In the genomic region with DNA sequence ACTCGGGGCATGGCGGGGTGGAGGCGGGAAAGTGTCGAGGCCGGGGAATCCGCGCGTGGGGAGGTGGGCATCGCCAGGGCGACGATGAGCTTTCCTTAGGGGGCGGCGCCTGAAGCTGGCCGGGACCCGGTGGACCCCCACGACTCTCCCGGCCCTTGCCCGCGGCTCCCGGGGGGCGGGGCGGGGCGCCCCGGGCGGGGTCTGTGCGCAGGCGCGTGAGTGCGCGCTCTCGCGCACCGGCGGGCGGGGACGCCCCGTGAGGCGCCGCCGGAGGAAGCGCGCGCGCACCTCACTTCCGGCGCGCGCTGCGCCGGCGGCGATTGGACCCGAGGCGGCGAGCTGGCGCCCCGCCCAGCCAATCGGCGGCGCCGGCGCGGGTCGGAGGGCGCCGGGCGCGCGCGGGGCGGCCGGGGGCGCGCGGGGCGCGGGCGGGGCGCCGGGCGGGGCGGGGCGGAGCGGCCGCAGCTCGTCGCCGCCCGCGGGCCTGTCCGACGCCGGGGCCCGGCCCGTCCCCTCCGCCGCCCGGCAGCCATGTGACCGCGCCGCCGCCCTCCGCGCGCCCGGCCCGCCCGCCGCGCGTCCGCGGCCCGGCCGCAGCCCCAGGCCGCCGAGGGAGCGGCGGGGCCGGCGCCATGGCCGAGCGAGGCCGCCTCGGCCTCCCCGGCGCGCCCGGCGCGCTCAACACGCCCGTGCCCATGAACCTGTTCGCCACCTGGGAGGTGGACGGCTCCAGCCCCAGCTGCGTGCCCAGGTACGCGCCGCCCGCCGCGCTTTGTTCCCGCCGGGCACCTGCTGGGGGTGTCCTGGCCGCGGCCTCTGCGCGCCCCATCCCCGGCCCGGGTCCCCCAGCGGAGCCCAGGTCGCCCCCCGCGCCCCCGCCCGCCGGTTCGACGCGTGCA, we compare ENCODE assay signal across 8 cellular contexts. TPM values are rescaled to one million over a fixed set of nuclear protein-coding genes. Genes with fewer than 3 reads are reported as not detected.
DNase-seq lines count a peak whose midpoint lies in the region; ATAC-seq lines count a peak whose summit lies in the region.

TSS of gene PACS2 (plus strand) at position 462 of the 899 bp plus-strand sequence. CDS start at position 633, 171 bp downstream.

- DNase-seq in CD8-positive, alpha-beta memory T cell = peak; percentile 71 to 84 (median 82)
- DNase-seq in HT-29 (ENCODE audit: low spot score) (peak; percentile 72), OCI-M1 (lab: John Stamatoyannopoulos, UW) (peak; percentile 77)
- peak; percentile 69 for DNase-seq in activated T-cell treated with anti-CD3 and anti-CD28 coated beads, Interleukin-2, amount 50 U/mL, for 4 hours

- POLR2A ChIA-PET in CD8-positive, alpha-beta memory T cell (lab: Charles Lee) = interaction anchor here (0.5 to 2.3 kb wide), 8 partner anchors 14 to 562 kb away, joined by 3 to 35 read pairs (median 4); partner anchors contain the start of genes BRF1, BTBD6, GPR132 and SIVA1

- CTCF ChIA-PET in CD8-positive, alpha-beta memory T cell (lab: Charles Lee) = interaction anchor here (1.0 to 1.8 kb wide), 6 partner anchors 14 to 224 kb away, joined by 3 to 10 read pairs (median 4); partner anchors contain the start of genes BRF1 and BTBD6

- H3K27me3 Mint-ChIP-seq in CD8-positive, alpha-beta memory T cell = no peaks in the 10 kb centered on the region
- no peaks in the 10 kb centered on the region for H3K27me3 Mint-ChIP-seq in activated T-cell treated with anti-CD3 and anti-CD28 coated beads, Interleukin-2, amount 50 U/mL, for 4 hours (ENCODE audit: low read depth)
- H3K27me3 Mint-ChIP-seq in stimulated activated memory B cell treated with anti-CD40 and anti-IgM and Interleukin-4, amounts not matched to agents 10 μg/mL and 1 μg/mL and 100 μg/mL, for 72 hours = no peaks in the 10 kb centered on the region

- peaks cover 0 to 4% (median under 1%) of the 10 kb centered on the region in 3 donors for H3K36me3 Mint-ChIP-seq in CD8-positive, alpha-beta memory T cell
- peaks cover under 1% of the 10 kb centered on the region for H3K36me3 Mint-ChIP-seq in activated T-cell treated with anti-CD3 and anti-CD28 coated beads, Interleukin-2, amount 50 U/mL, for 4 hours (ENCODE audit: insufficient read depth)
- H3K36me3 Mint-ChIP-seq in stimulated activated memory B cell treated with anti-CD40 and anti-IgM and Interleukin-4, amounts not matched to agents 10 μg/mL and 1 μg/mL and 100 μg/mL, for 72 hours = no peaks in the 10 kb centered on the region

- peak within 1 kb of the TSS; percentile 44 for H3K9ac ChIP-seq in muscle layer of colon (ENCODE audit: low read length)

- peak within 1 kb of the TSS; percentile 79 to 96 (median 88) for H3K27ac Mint-ChIP-seq in CD8-positive, alpha-beta memory T cell
- peak within 1 kb of the TSS; percentile 64 for H3K27ac Mint-ChIP-seq in stimulated activated memory B cell treated with anti-CD40 and anti-IgM and Interleukin-4, amounts not matched to agents 10 μg/mL and 1 μg/mL and 100 μg/mL, for 72 hours

- peak within 1 kb of the TSS; percentile 55 for H3K4me3 ChIP-seq in CD8-positive, alpha-beta memory T cell (ENCODE audit: low read length)
- H3K4me3 ChIP-seq in muscle layer of colon (ENCODE audit: low read depth in 1 of 2, low read length in 2 of 2) = peak within 1 kb of the TSS; percentile 71 to 73

- H3K9me3 Mint-ChIP-seq in CD8-positive, alpha-beta memory T cell = no peaks in the 10 kb centered on the region
- H3K9me3 Mint-ChIP-seq in activated T-cell treated with anti-CD3 and anti-CD28 coated beads, Interleukin-2, amount 50 U/mL, for 4 hours = no peaks in the 10 kb centered on the region
- H3K9me3 Mint-ChIP-seq in stimulated activated memory B cell treated with anti-CD40 and anti-IgM and Interleukin-4, amounts not matched to agents 10 μg/mL and 1 μg/mL and 100 μg/mL, for 72 hours = no peaks in the 10 kb centered on the region

- H3K27me3 ChIP-seq in CD8-positive, alpha-beta memory T cell (ENCODE audit: insufficient read depth, low read length, poor library complexity, severe bottlenecking) = no peaks in the 10 kb centered on the region
- no peaks in the 10 kb centered on the region for H3K27me3 ChIP-seq in muscle layer of colon (ENCODE audit: control insufficient read depth in 1 of 2, insufficient read depth in 2 of 2, low read length in 2 of 2)

- H3K27ac ChIP-seq in CD8-positive, alpha-beta memory T cell (ENCODE audit: low read depth, low read length) = peak within 1 kb of the TSS; percentile 16
- peak within 1 kb of the TSS; percentile 72 for H3K27ac ChIP-seq in muscle layer of colon (ENCODE audit: low read depth, low read length)

- no peaks in the 10 kb centered on the region for H3K9me3 ChIP-seq in CD8-positive, alpha-beta memory T cell (ENCODE audit: low read length)
- no peaks in the 10 kb centered on the region for H3K9me3 ChIP-seq in muscle layer of colon (ENCODE audit: low read length)

- peak within 1 kb of the TSS; percentile 84 to 94 (median 89) for H3K4me3 Mint-ChIP-seq in CD8-positive, alpha-beta memory T cell
- H3K4me3 Mint-ChIP-seq in activated T-cell treated with anti-CD3 and anti-CD28 coated beads, Interleukin-2, amount 50 U/mL, for 4 hours = peak within 1 kb of the TSS; percentile 89
- H3K4me3 Mint-ChIP-seq in stimulated activated memory B cell treated with anti-CD40 and anti-IgM and Interleukin-4, amounts not matched to agents 10 μg/mL and 1 μg/mL and 100 μg/mL, for 72 hours = peak within 1 kb of the TSS; percentile 93

- H3K4me1 Mint-ChIP-seq in CD8-positive, alpha-beta memory T cell = peaks cover 9 to 35% (median 27%) of the 10 kb centered on the region in 3 donors
- peaks cover 20% of the 10 kb centered on the region for H3K4me1 Mint-ChIP-seq in activated T-cell treated with anti-CD3 and anti-CD28 coated beads, Interleukin-2, amount 50 U/mL, for 4 hours (ENCODE audit: low read depth)
- H3K4me1 Mint-ChIP-seq in stimulated activated memory B cell treated with anti-CD40 and anti-IgM and Interleukin-4, amounts not matched to agents 10 μg/mL and 1 μg/mL and 100 μg/mL, for 72 hours = peaks cover 38% of the 10 kb centered on the region

- ATAC-seq in GM19455 (IDR thresholded peaks at IDR 0.05; ENCODE audit: unreplicated experiment) (peak; percentile 64), esophagus mucosa (peak; percentile 79)
- ATAC-seq in activated T-cell treated with anti-CD3 and anti-CD28 coated beads, Interleukin-2, amount 50 U/mL, for 4 hours = peak; percentile 78 to 82
- peak; percentile 89 for ATAC-seq in stimulated activated memory B cell treated with anti-CD40 and anti-IgM and Interleukin-4, amounts not matched to agents 10 μg/mL and 1 μg/mL and 100 μg/mL, for 72 hours

- H3K36me3 ChIP-seq in CD8-positive, alpha-beta memory T cell (ENCODE audit: insufficient read depth, low read length) = no peaks in the 10 kb centered on the region
- H3K36me3 ChIP-seq in muscle layer of colon (ENCODE audit: insufficient read depth, low read length) = no peaks in the 10 kb centered on the region

- peaks cover 16% of the 10 kb centered on the region for H3K4me1 ChIP-seq in CD8-positive, alpha-beta memory T cell (ENCODE audit: insufficient read depth, low read length)
- H3K4me1 ChIP-seq in muscle layer of colon (ENCODE audit: insufficient read depth, low read length) = peaks cover 29% of the 10 kb centered on the region

RNA-seq across cellular contexts. Expression of gene PACS2, which starts in this region (rescaled TPM):
- total RNA-seq in CD8-positive, alpha-beta memory T cell = 10 to 100 TPM; 31.0 to 32.9 TPM
- polyA plus RNA-seq in CD8-positive, alpha-beta memory T cell = 6.5 TPM
- total RNA-seq in HT-29 (2014; rRNA removed; shearing (Covaris generic)) = 65.6 and 65.7 TPM in 2 replicates
- 10 to 100 TPM; 23.1 to 27.2 (median 24.8) TPM for total RNA-seq in activated T-cell treated with anti-CD3 and anti-CD28 coated beads, Interleukin-2, amount 50 U/mL, for 4 hours
- total RNA-seq in esophagus mucosa = 24.9 TPM

Comparison
In these comparisons a context has a peak if more than half of its experiments do, and no peak if none do; other contexts are left out.
1. Peak in every context shown above with its lines: DNase-seq, ATAC-seq, H3K4me3 ChIP-seq and H3K27ac ChIP-seq.